10 cellular contexts compared by ENCODE assay signal in the genomic region with DNA sequence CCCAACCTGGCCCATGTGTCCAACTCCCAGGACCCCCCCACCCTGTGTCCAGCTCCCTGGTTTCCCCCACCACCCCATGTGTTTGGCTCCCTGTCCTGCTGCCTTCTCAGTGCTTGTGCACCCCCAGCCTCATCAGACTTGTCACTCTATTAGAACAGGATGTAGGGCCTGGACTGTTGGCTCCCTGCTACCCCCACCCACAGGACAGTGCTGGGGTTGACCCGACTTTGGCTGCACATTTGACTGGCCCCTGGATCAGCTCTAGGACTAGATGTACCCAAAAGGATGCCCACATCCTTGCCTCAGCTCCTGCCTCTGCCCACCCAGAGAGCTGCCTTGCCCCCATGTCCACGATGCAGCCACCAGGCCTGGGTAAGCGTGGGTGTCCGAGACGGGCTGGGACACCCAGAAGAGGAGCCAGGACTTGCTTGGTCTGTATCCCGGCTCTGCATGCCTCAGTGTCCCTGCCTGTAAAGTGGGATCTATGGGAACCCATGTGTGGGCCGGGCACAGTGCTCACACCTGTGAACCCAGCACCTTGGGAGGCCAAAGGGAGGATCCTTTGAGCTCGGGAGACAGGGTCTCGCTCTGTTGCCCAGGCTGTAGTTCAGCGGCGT. TPM values are rescaled to one million over a fixed set of nuclear protein-coding genes. Genes with fewer than 3 reads are reported as not detected.
A peak's percentile ranks its signal among the peaks of the same experiment; 100 is the strongest.
DNase-seq lines count a peak whose midpoint lies in the region; ATAC-seq lines count a peak whose summit lies in the region.
"Had no signal": no experiment of that assay in that cellular context is flagged by ENCODE, and none has a peak within 500 bp of the region (broad histone marks: within the 10 kb centered on the region; RNA-seq: fewer than 3 reads in every experiment).

No MANE protein-coding gene starts in this region.

- H3K9me3 Mint-ChIP-seq in activated naive CD4-positive, alpha-beta T cell treated with anti-CD3 and anti-CD28 coated beads for 36 hours: no peaks in the 10 kb centered on the region
- no peaks in the 10 kb centered on the region for H3K9me3 Mint-ChIP-seq in effector memory CD8-positive, alpha-beta T cell
- H3K9me3 Mint-ChIP-seq in stimulated activated naive B cell treated with anti-CD40 and anti-IgM and Interleukin-4, amounts not matched to agents 10 μg/mL and 1 μg/mL and 100 μg/mL, for 72 hours: no peaks in the 10 kb centered on the region

- DNase-seq in activated naive CD4-positive, alpha-beta T cell treated with anti-CD3 and anti-CD28 coated beads for 36 hours: no peak
- no peak for DNase-seq in activated naive CD4-positive, alpha-beta T cell treated with Interleukin-2 at 50 U/mL for 16 hours
- DNase-seq in OCI-M1 (lab: John Stamatoyannopoulos, UW) (peak; percentile 38), NCI-H146 treated with DMSO at 0.1 percent for 48 hours (lab: John Stamatoyannopoulos, UW; ENCODE audit: unreplicated experiment) (no peak), GM03348 (ENCODE audit: low spot score) (no peak)
- no peak for DNase-seq in effector memory CD8-positive, alpha-beta T cell
- DNase-seq in stimulated activated naive B cell treated with anti-CD40 and anti-IgM and Interleukin-4, amounts not matched to agents 10 μg/mL and 1 μg/mL and 100 μg/mL, for 72 hours: no peak
- DNase-seq: activated gamma-delta T cell, colonic mucosa had no signal

- H3K27ac Mint-ChIP-seq in activated naive CD4-positive, alpha-beta T cell treated with anti-CD3 and anti-CD28 coated beads for 36 hours: no peak overlapping the region
- peak overlapping the region; percentile 86 to 95 for H3K27ac Mint-ChIP-seq in effector memory CD8-positive, alpha-beta T cell
- H3K27ac Mint-ChIP-seq in stimulated activated naive B cell treated with anti-CD40 and anti-IgM and Interleukin-4, amounts not matched to agents 10 μg/mL and 1 μg/mL and 100 μg/mL, for 72 hours: no peak overlapping the region

- intact Hi-C loops in activated naive CD4-positive, alpha-beta T cell treated with anti-CD3 and anti-CD28 coated beads for 36 hours (cut with micrococcal nuclease): no loop called here

- H3K4me1 Mint-ChIP-seq in activated naive CD4-positive, alpha-beta T cell treated with anti-CD3 and anti-CD28 coated beads for 36 hours (ENCODE audit: low read depth): peaks cover 32% of the 10 kb centered on the region
- peaks cover 30 to 34% of the 10 kb centered on the region in 2 donors for H3K4me1 Mint-ChIP-seq in effector memory CD8-positive, alpha-beta T cell (ENCODE audit: low read depth in 2 of 2)
- H3K4me1 Mint-ChIP-seq in stimulated activated naive B cell treated with anti-CD40 and anti-IgM and Interleukin-4, amounts not matched to agents 10 μg/mL and 1 μg/mL and 100 μg/mL, for 72 hours: peaks cover 24 to 30% of the 10 kb centered on the region in 2 donors

- peak overlapping the region; percentile 67 for H3K4me3 Mint-ChIP-seq in activated naive CD4-positive, alpha-beta T cell treated with anti-CD3 and anti-CD28 coated beads for 36 hours
- peak overlapping the region; percentile 77 to 82 for H3K4me3 Mint-ChIP-seq in effector memory CD8-positive, alpha-beta T cell
- peak overlapping the region; percentile 43 to 70 for H3K4me3 Mint-ChIP-seq in stimulated activated naive B cell treated with anti-CD40 and anti-IgM and Interleukin-4, amounts not matched to agents 10 μg/mL and 1 μg/mL and 100 μg/mL, for 72 hours

- ATAC-seq in effector memory CD8-positive, alpha-beta T cell (replicated peaks): no peak
- no peak for ATAC-seq in stimulated activated naive B cell treated with anti-CD40 and anti-IgM and Interleukin-4, amounts not matched to agents 10 μg/mL and 1 μg/mL and 100 μg/mL, for 72 hours (replicated peaks)
- ATAC-seq in HG02642 (IDR thresholded peaks at IDR 0.05; ENCODE audit: poor library complexity, unreplicated experiment): no peak

- CTCF ChIA-PET in activated naive CD4-positive, alpha-beta T cell treated with anti-CD3 and anti-CD28 coated beads for 36 hours (lab: Charles Lee): interaction anchor here (1.9 kb wide), 1 partner anchor 8 kb away, joined by 5 read pairs; no protein-coding TSS in a partner anchor

- H3K27me3 Mint-ChIP-seq in activated naive CD4-positive, alpha-beta T cell treated with anti-CD3 and anti-CD28 coated beads for 36 hours (ENCODE audit: low read depth): no peaks in the 10 kb centered on the region
- no peaks in the 10 kb centered on the region for H3K27me3 Mint-ChIP-seq in effector memory CD8-positive, alpha-beta T cell
- peaks cover 0 to 4% of the 10 kb centered on the region in 2 donors for H3K27me3 Mint-ChIP-seq in stimulated activated naive B cell treated with anti-CD40 and anti-IgM and Interleukin-4, amounts not matched to agents 10 μg/mL and 1 μg/mL and 100 μg/mL, for 72 hours

- no peaks in the 10 kb centered on the region for H3K36me3 Mint-ChIP-seq in activated naive CD4-positive, alpha-beta T cell treated with anti-CD3 and anti-CD28 coated beads for 36 hours (ENCODE audit: low read depth)
- peaks cover 28% of the 10 kb centered on the region for H3K36me3 Mint-ChIP-seq in effector memory CD8-positive, alpha-beta T cell (ENCODE audit: insufficient read depth)
- peaks cover 0 to 2% of the 10 kb centered on the region in 2 donors for H3K36me3 Mint-ChIP-seq in stimulated activated naive B cell treated with anti-CD40 and anti-IgM and Interleukin-4, amounts not matched to agents 10 μg/mL and 1 μg/mL and 100 μg/mL, for 72 hours

RNA-seq across cellular contexts. Expression of a gene that starts 1.5 kb away (rescaled TPM):
- 10 to 100 TPM; 40.7 to 43.9 TPM for total RNA-seq in activated naive CD4-positive, alpha-beta T cell treated with anti-CD3 and anti-CD28 coated beads for 36 hours

RNA-seq across cellular contexts. Expression of a gene that starts 14.7 kb away (rescaled TPM):
- 10 to 100 TPM; 15.2 to 18.3 TPM for total RNA-seq in activated naive CD4-positive, alpha-beta T cell treated with anti-CD3 and anti-CD28 coated beads for 36 hours

RNA-seq across cellular contexts. Expression of a gene that starts 59.4 kb away (rescaled TPM):
- 100 to 1,000 TPM in 1 of 2 experiments, 10 to 100 TPM in 1; 99.8 to 100 TPM for total RNA-seq in activated naive CD4-positive, alpha-beta T cell treated with anti-CD3 and anti-CD28 coated beads for 36 hours

Comparison
In these comparisons a context has a peak if more than half of its experiments do, and no peak if none do; other contexts are left out.
1. H3K27ac Mint-ChIP-seq: peak in effector memory CD8-positive, alpha-beta T cell (2 of 2); none in activated naive CD4-positive, alpha-beta T cell treated with anti-CD3 and anti-CD28 coated beads for 36 hours (single experiment) and stimulated activated naive B cell treated with anti-CD40 and anti-IgM and Interleukin-4, amounts not matched to agents 10 μg/mL and 1 μg/mL and 100 μg/mL, for 72 hours (single experiment).
2. Peak in every context shown above with its lines, with median percentiles within 50 percentile points of each other: H3K4me3 Mint-ChIP-seq.